In the genomic region with DNA sequence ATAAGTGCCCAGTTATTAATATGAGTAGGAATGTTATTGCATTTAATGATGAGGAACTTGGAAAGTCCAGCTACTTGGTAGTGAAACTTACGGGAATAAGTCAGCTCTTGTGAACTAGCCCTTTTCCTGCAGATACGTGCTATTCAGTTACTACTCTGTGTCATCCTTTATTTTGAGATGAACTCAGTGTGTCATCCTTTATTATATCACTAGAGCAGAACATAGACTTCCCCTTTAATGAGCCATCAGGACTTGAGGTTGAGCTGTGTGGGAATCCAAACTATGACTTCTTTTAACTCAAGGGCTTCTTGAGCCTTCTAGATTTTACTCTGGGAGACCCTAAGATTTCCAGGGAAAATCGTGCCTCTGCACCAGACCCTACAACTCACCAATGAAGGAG, we compare ENCODE assay signal across 17 cellular contexts. TPM values are rescaled to one million over a fixed set of nuclear protein-coding genes. Genes with fewer than 3 reads are reported as not detected.
A peak's percentile ranks its signal among the peaks of the same experiment; 100 is the strongest.
DNase-seq lines count a peak whose midpoint lies in the region; ATAC-seq, FAIRE-seq and TF ChIP-seq lines count a peak whose summit lies in the region.
"Had no signal": no experiment of that assay in that cellular context is flagged by ENCODE, and none has a peak within 500 bp of the region (broad histone marks: within the 10 kb centered on the region; RNA-seq: fewer than 3 reads in every experiment).

No MANE protein-coding gene starts in this region.

- H4K8ac ChIP-seq in mesenchymal stem cell (ENCODE audit: low read length) = no peak overlapping the region

- in situ Hi-C loops in gastrocnemius medialis (cut with MboI; ENCODE audit: low sequenced_read_pairs in 4 of 4) = no loop called here

- peak overlapping the region; percentile 14 for H2AFZ ChIP-seq in mesenchymal stem cell (ENCODE audit: low read depth, low read length)

- FAIRE-seq in RCC 7860 (lab: Jason Lieb, UNC) = no peak
- FAIRE-seq: G401.6, H1 had no signal

- H3K27me3 Mint-ChIP-seq in T-cell = peaks cover 49 to 57% of the 10 kb centered on the region in 2 donors
- peaks cover 2 to 9% (median 6%) of the 10 kb centered on the region in 3 donors for H3K27me3 Mint-ChIP-seq in immature natural killer cell (ENCODE audit: low read depth in 3 of 3)

- H4K91ac ChIP-seq in mesenchymal stem cell (ENCODE audit: low read length) = no peak overlapping the region

- H3K27ac ChIP-seq in cardiac muscle cell (peak overlapping the region; percentile 100), mesenchymal stem cell (ENCODE audit: low read length, poor library complexity, severe bottlenecking) (no peak overlapping the region), gastrocnemius medialis (peak overlapping the region in 1 of 4 donors; percentile 79)
- H3K27ac ChIP-seq: 22Rv1 had no signal

- no peaks in the 10 kb centered on the region for H3K27me3 ChIP-seq in cardiac muscle cell
- H3K27me3 ChIP-seq in mesenchymal stem cell (ENCODE audit: control insufficient read depth in 1 of 2, insufficient read depth in 1 of 2, low read length in 2 of 2) = peaks cover 53 to 72% of the 10 kb centered on the region in 2 experiments
- H3K27me3 ChIP-seq in gastrocnemius medialis = no peaks in the 10 kb centered on the region

- H3K4me1 ChIP-seq in cardiac muscle cell (ENCODE audit: low read depth) (peaks cover 10% of the 10 kb centered on the region), mesenchymal stem cell (ENCODE audit: control insufficient read depth, insufficient read depth, low read depth, low read length) (peaks cover 13% of the 10 kb centered on the region), gastrocnemius medialis (peaks cover 14 to 16% of the 10 kb centered on the region in 2 donors)

- CTCF ChIA-PET in T-cell (lab: Charles Lee) = no interaction called here

- no peak overlapping the region for H2AK5ac ChIP-seq in mesenchymal stem cell (ENCODE audit: low read length, severe bottlenecking)

- H3K4me2 ChIP-seq in mesenchymal stem cell (ENCODE audit: low read length, poor library complexity, severe bottlenecking) = no peak overlapping the region

- no peak for ATAC-seq in left cardiac atrium
- ATAC-seq in gastrocnemius medialis = peak; percentile 22 to 23
- no peak for ATAC-seq in T-cell (replicated peaks in 1 of 4)

- intact Hi-C loops in left cardiac atrium (cut with DNase I) (no loop called here), gastrocnemius medialis (cut with DNase I; ENCODE audit: low total_unique reads) (no loop called here)

- 94% methylated on average over 2 of the region's 3 CpGs for WGBS in mesenchymal stem cell

- H3K4me3 Mint-ChIP-seq in T-cell (no peak overlapping the region), immature natural killer cell (no peak overlapping the region)

- no peak overlapping the region for H3K14ac ChIP-seq in mesenchymal stem cell (ENCODE audit: low read length in 2 of 2)

- H2BK5ac ChIP-seq in mesenchymal stem cell (ENCODE audit: low read depth, low read length, poor library complexity, severe bottlenecking) = no peak overlapping the region

- H3K27ac Mint-ChIP-seq in T-cell (no peak overlapping the region), immature natural killer cell (no peak overlapping the region)

- TF ChIP-seq POLR2A in gastrocnemius medialis (IDR thresholded peaks at IDR 0.05) = no peak

- TF ChIP-seq CTCF in cardiac muscle cell (IDR thresholded peaks at IDR 0.05; ENCODE audit: low read depth, low read length) = no peak
- TF ChIP-seq CTCF in gastrocnemius medialis (IDR thresholded peaks at IDR 0.05 in 4 of 5, conservative IDR thresholded peaks at IDR 0.05 in 1 of 5) = no peak

- H3K79me1 ChIP-seq in mesenchymal stem cell (replicated peaks; ENCODE audit: low read length, poor library complexity, severe bottlenecking) = no peaks in the 10 kb centered on the region

- no peak overlapping the region for H3K23ac ChIP-seq in mesenchymal stem cell (ENCODE audit: low read length in 2 of 2)

- POLR2A ChIA-PET in T-cell (lab: Charles Lee) = no interaction called here

- H3K9me3 ChIP-seq in cardiac muscle cell (ENCODE audit: low read depth) (no peaks in the 10 kb centered on the region), mesenchymal stem cell (ENCODE audit: control insufficient read depth, low read length) (no peaks in the 10 kb centered on the region), gastrocnemius medialis (no peaks in the 10 kb centered on the region)

- no peak overlapping the region for H2BK120ac ChIP-seq in mesenchymal stem cell (ENCODE audit: low read depth, low read length)

- H3K4me1 Mint-ChIP-seq in T-cell (peaks cover 0 to 6% (median 2%) of the 10 kb centered on the region in 3 donors), immature natural killer cell (no peaks in the 10 kb centered on the region)

- H2BK12ac ChIP-seq in mesenchymal stem cell (ENCODE audit: low read length in 2 of 2) = no peak overlapping the region

- H3K18ac ChIP-seq in mesenchymal stem cell (ENCODE audit: low read depth in 1 of 2, low read length in 2 of 2) = no peak overlapping the region

- H3K4ac ChIP-seq in mesenchymal stem cell (ENCODE audit: low read depth in 1 of 2, low read length in 2 of 2) = no peak overlapping the region

- no peak overlapping the region for H3K9ac ChIP-seq in mesenchymal stem cell (ENCODE audit: low read length)

- H3K4me3 ChIP-seq in cardiac muscle cell (peak overlapping the region; percentile 82), mesenchymal stem cell (ENCODE audit: insufficient read depth in 1 of 2, low read depth in 1 of 2, low read length in 2 of 2) (no peak overlapping the region), gastrocnemius medialis (no peak overlapping the region)

- peak in 1 of 2 donors; percentile 40 for DNase-seq in cardiac muscle cell (ENCODE audit: low read depth in 1 of 2, low spot score in 1 of 2)
- no peak for DNase-seq in left cardiac atrium
- DNase-seq in RCC 7860 (ENCODE audit: low spot score) = peak; percentile 22
- DNase-seq in mesenchymal stem cell = no peak
- no peak for DNase-seq in gastrocnemius medialis
- no peak for DNase-seq in T-cell
- no peak for DNase-seq in immature natural killer cell
- no peak for DNase-seq in AG20443 (ENCODE audit: low spot score)
- DNase-seq: DMS79 treated with DMSO at 0.1 percent for 48 hours, KBM-7, NCI-H1694 treated with DMSO at 0.1 percent for 48 hours, NCI-H2227 treated with DMSO at 0.1 percent for 48 hours, NCI-H510A treated with DMSO at 0.1 percent for 48 hours, RPMI8226 had no signal

- H3K36me3 Mint-ChIP-seq in T-cell (no peaks in the 10 kb centered on the region), immature natural killer cell (no peaks in the 10 kb centered on the region)

- no peak overlapping the region for H2BK15ac ChIP-seq in mesenchymal stem cell (ENCODE audit: low read depth, poor library complexity, severe bottlenecking)

- H3K9me3 Mint-ChIP-seq in T-cell (no peaks in the 10 kb centered on the region), immature natural killer cell (no peaks in the 10 kb centered on the region)

- H3K36me3 ChIP-seq in cardiac muscle cell (peaks cover 48% of the 10 kb centered on the region), mesenchymal stem cell (ENCODE audit: control insufficient read depth in 1 of 2, insufficient read depth in 2 of 2, low read depth in 1 of 2, low read length in 2 of 2) (no peaks in the 10 kb centered on the region), gastrocnemius medialis (peaks cover 0 to 12% of the 10 kb centered on the region in 2 donors)

RNA-seq across cellular contexts. Expression of a gene that starts 3.6 kb away (rescaled TPM):
- total RNA-seq in cardiac muscle cell = 1,687 and 2,394 TPM in 2 replicates
- 7,757 and 12,075 TPM in 2 replicates for polyA plus RNA-seq in cardiac muscle cell
- total RNA-seq in left cardiac atrium = over 10,000 TPM; 12,863 to 14,182 TPM
- 0.11 TPM for polyA plus RNA-seq in mesenchymal stem cell (2013, experiment 1 of 2)
- polyA plus RNA-seq in mesenchymal stem cell (2013, experiment 2 of 2) = 0.11 TPM
- 100 to 1,000 TPM in 1 of 4 donors, 10 to 100 TPM in 2, 1 to 10 TPM in 1; 5.6 to 449 (median 78.0) TPM for total RNA-seq in gastrocnemius medialis
- not detected for total RNA-seq in T-cell
- not detected for polyA plus RNA-seq in immature natural killer cell

RNA-seq across cellular contexts. Expression of a gene that starts 36.9 kb away (rescaled TPM):
- total RNA-seq in cardiac muscle cell = 0.45 and 0.56 TPM in 2 replicates
- not detected in 2 replicates for polyA plus RNA-seq in cardiac muscle cell
- total RNA-seq in left cardiac atrium = 10 to 100 TPM in 1 of 2 donors, 1 to 10 TPM in 1; 4.9 to 19.2 TPM
- not detected for polyA plus RNA-seq in mesenchymal stem cell (2013, experiment 1 of 2)
- not detected for polyA plus RNA-seq in mesenchymal stem cell (2013, experiment 2 of 2)
- total RNA-seq in gastrocnemius medialis = not detected
- total RNA-seq in T-cell = not detected
- not detected for polyA plus RNA-seq in immature natural killer cell

Comparison
In these comparisons a context has a peak if more than half of its experiments do, and no peak if none do; other contexts are left out.
1. ATAC-seq: peak in gastrocnemius medialis (2 of 2); none in left cardiac atrium (0 of 2) and T-cell (0 of 4).
2. RNA of a gene that starts 3.6 kb away (total RNA-seq): 12,863 to 14,182 TPM in left cardiac atrium, 1,687 to 2,394 TPM in cardiac muscle cell and 5.6 to 449 TPM in gastrocnemius medialis; not detected in T-cell; every median in the first group is over 4 times any median in the second.